ENCODE assay signal across 9 cellular contexts in the genomic region with DNA sequence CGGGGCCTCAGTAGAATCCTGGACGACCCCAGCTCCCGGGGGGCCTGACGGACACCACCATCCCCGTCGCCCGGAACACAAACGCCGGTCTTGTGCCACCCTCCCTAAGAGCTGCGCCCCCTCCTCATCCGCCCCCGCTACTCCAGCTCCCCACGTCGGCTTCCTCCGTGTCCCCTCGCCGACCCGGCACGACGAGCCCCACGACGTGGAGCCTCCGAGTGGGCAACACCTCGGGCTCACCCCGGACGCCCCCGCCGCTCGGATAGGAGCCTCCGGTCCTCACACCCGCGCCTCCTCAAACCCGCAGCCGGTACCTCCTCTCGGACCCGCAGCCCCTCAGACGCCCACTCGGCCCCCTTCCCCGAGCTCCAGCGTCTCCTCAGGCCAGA. TPM values are rescaled to one million over a fixed set of nuclear protein-coding genes. Genes with fewer than 3 reads are reported as not detected.
DNase-seq lines count a peak whose midpoint lies in the region; ATAC-seq, FAIRE-seq and TF ChIP-seq lines count a peak whose summit lies in the region.
"Had no signal": no experiment of that assay in that cellular context is flagged by ENCODE, and none has a peak within 500 bp of the region (broad histone marks: within the 10 kb centered on the region; RNA-seq: fewer than 3 reads in every experiment).

No MANE protein-coding gene starts in this region.

- intact Hi-C loops in endothelial cell of umbilical vein (cut with micrococcal nuclease): loop anchor here (1.0 to 10.0 kb wide), 3 partner anchors 30 to 848 kb away; partner anchors contain the start of genes ADPGK and CD276

- peak overlapping the region; percentile 67 for H3K4me3 ChIP-seq in BE2C (ENCODE audit: low read depth, low read length)
- H3K4me3 ChIP-seq in HAP-1: peak overlapping the region; percentile 71
- H3K4me3 ChIP-seq in endothelial cell of umbilical vein (replicated peaks in 1 of 3; ENCODE audit: insufficient read depth in 1 of 3, low read depth in 1 of 3, low read length in 3 of 3): peak overlapping the region; percentile 33 to 99 (median 67)

- H3K27ac ChIP-seq in endothelial cell of umbilical vein (ENCODE audit: insufficient read depth, low read depth, low read length): peak overlapping the region; percentile 35

- POLR2A ChIA-PET in endothelial cell of umbilical vein (lab: Charles Lee): no interaction called here

- H3K9me3 Mint-ChIP-seq in T-helper 1 cell treated with Interleukin-12 subunit alpha and Interleukin-12 subunit beta and Interleukin-4 antibody, amounts not matched to agents 30 μg/mL and 1 μg/mL, for 36 hours: no peaks in the 10 kb centered on the region
- no peaks in the 10 kb centered on the region for H3K9me3 Mint-ChIP-seq in neural crest cell

- dilution Hi-C loops in endothelial cell of umbilical vein (cut with MboI; ENCODE audit: extremely low pct_ligation_motif_present, low sequenced_read_pairs): no loop called here

- no peak for TF ChIP-seq POLR2A in endothelial cell of umbilical vein (IDR thresholded peaks at IDR 0.05; ENCODE audit: low read depth, low read length)

- peaks cover 44% of the 10 kb centered on the region for H3K4me1 Mint-ChIP-seq in T-helper 1 cell treated with Interleukin-12 subunit alpha and Interleukin-12 subunit beta and Interleukin-4 antibody, amounts not matched to agents 30 μg/mL and 1 μg/mL, for 36 hours (ENCODE audit: low read depth)
- peaks cover 48% of the 10 kb centered on the region for H3K4me1 Mint-ChIP-seq in neural crest cell

- H3K4me1 ChIP-seq in BE2C (peaks cover 7% of the 10 kb centered on the region), HAP-1 (peaks cover 49% of the 10 kb centered on the region), endothelial cell of umbilical vein (ENCODE audit: control insufficient read depth, extremely low read depth, insufficient read depth, low read length) (peaks cover 31% of the 10 kb centered on the region)

- H3K27me3 ChIP-seq in BE2C: no peaks in the 10 kb centered on the region
- peaks cover 6% of the 10 kb centered on the region for H3K27me3 ChIP-seq in HAP-1 (ENCODE audit: low read depth)
- peaks cover 0 to 7% of the 10 kb centered on the region in 2 experiments for H3K27me3 ChIP-seq in endothelial cell of umbilical vein (ENCODE audit: control insufficient read depth in 2 of 2, insufficient read depth in 2 of 2, low read length in 2 of 2)

- CTCF ChIA-PET in endothelial cell of umbilical vein (lab: Charles Lee): interaction anchor here (1.0 to 10.0 kb wide), 6 partner anchors 15 to 70 kb away, joined by 3 to 294 read pairs (median 8); no protein-coding TSS in a partner anchor

- no peaks in the 10 kb centered on the region for H3K9me1 ChIP-seq in endothelial cell of umbilical vein (replicated peaks; ENCODE audit: control insufficient read depth, extremely low read depth, insufficient read depth, low read length)

- no peak for FAIRE-seq in endothelial cell of umbilical vein (lab: Jason Lieb, UNC)
- FAIRE-seq: islet of Langerhans had no signal

- H3K4me2 ChIP-seq in endothelial cell of umbilical vein (ENCODE audit: insufficient read depth, low read length): peak overlapping the region; percentile 88

- ATAC-seq in GM19035 (IDR thresholded peaks at IDR 0.05; ENCODE audit: unreplicated experiment): no peak

- BruUV-seq in endothelial cell of umbilical vein (replicated peaks; lab: Mats Ljungman, UMichigan): no TSS peak

- peaks cover 18% of the 10 kb centered on the region for H3K27me3 Mint-ChIP-seq in T-helper 1 cell treated with Interleukin-12 subunit alpha and Interleukin-12 subunit beta and Interleukin-4 antibody, amounts not matched to agents 30 μg/mL and 1 μg/mL, for 36 hours (ENCODE audit: low read depth)
- H3K27me3 Mint-ChIP-seq in neural crest cell (ENCODE audit: low read depth): peaks cover 14% of the 10 kb centered on the region

- TF ChIP-seq CTCF in BE2C (IDR thresholded peaks at IDR 0.05; ENCODE audit: low read depth, low read length): no peak
- no peak for TF ChIP-seq CTCF in endothelial cell of umbilical vein (IDR thresholded peaks at IDR 0.05; ENCODE audit: extremely low read depth in 1 of 2, insufficient read depth in 1 of 2, low read depth in 1 of 2, low read length in 2 of 2)
- TF ChIP-seq CTCF in neural crest cell (conservative IDR thresholded peaks at IDR 0.05): no peak

- H3K27ac Mint-ChIP-seq in T-helper 1 cell treated with Interleukin-12 subunit alpha and Interleukin-12 subunit beta and Interleukin-4 antibody, amounts not matched to agents 30 μg/mL and 1 μg/mL, for 36 hours: peak overlapping the region; percentile 62
- peak overlapping the region; percentile 45 for H3K27ac Mint-ChIP-seq in neural crest cell (ENCODE audit: unreplicated experiment)

- peak overlapping the region; percentile 88 for H3K4me3 Mint-ChIP-seq in T-helper 1 cell treated with Interleukin-12 subunit alpha and Interleukin-12 subunit beta and Interleukin-4 antibody, amounts not matched to agents 30 μg/mL and 1 μg/mL, for 36 hours
- H3K4me3 Mint-ChIP-seq in neural crest cell: peak overlapping the region; percentile 96

- H3K9ac ChIP-seq in endothelial cell of umbilical vein (replicated peaks; ENCODE audit: extremely low read depth, insufficient read depth, low read length): peak overlapping the region; percentile 80

- no peaks in the 10 kb centered on the region for H3K36me3 ChIP-seq in BE2C
- no peaks in the 10 kb centered on the region for H3K36me3 ChIP-seq in HAP-1 (replicated peaks)
- no peaks in the 10 kb centered on the region for H3K36me3 ChIP-seq in endothelial cell of umbilical vein (ENCODE audit: control insufficient read depth in 2 of 2, extremely low read depth in 1 of 2, insufficient read depth in 2 of 2, low read length in 2 of 2)

- in situ Hi-C loops in HAP-1 (cut with MboI; ENCODE audit: low sequenced_read_pairs): no loop called here

- peak overlapping the region; percentile 52 for H2AFZ ChIP-seq in endothelial cell of umbilical vein (ENCODE audit: low read depth, low read length)

- H3K36me3 Mint-ChIP-seq in T-helper 1 cell treated with Interleukin-12 subunit alpha and Interleukin-12 subunit beta and Interleukin-4 antibody, amounts not matched to agents 30 μg/mL and 1 μg/mL, for 36 hours (ENCODE audit: low read depth): peaks cover 3% of the 10 kb centered on the region
- no peaks in the 10 kb centered on the region for H3K36me3 Mint-ChIP-seq in neural crest cell (ENCODE audit: low read depth)

- DNase-seq in BE2C (peak; percentile 26), HAP-1 (ENCODE audit: low spot score in 2 of 2) (peak in 1 of 2 experiments; percentile 48), endothelial cell of umbilical vein (ENCODE audit: low read depth, low spot score) (no peak), neural crest cell (ENCODE audit: low read depth, low spot score) (peak; percentile 23), pons (ENCODE audit: low spot score) (no peak), SKM-1 treated with dmso at 0.1 percent for 144 hours (lab: John Stamatoyannopoulos, UW; ENCODE audit: unreplicated experiment) (no peak)

- H4K20me1 ChIP-seq in endothelial cell of umbilical vein (replicated peaks; ENCODE audit: control insufficient read depth, extremely low read depth, insufficient read depth, low read length): peaks cover 14% of the 10 kb centered on the region

- peaks cover 49% of the 10 kb centered on the region for H3K79me2 ChIP-seq in endothelial cell of umbilical vein (ENCODE audit: control insufficient read depth, insufficient read depth, low read length)

- H3K9me3 ChIP-seq in BE2C: no peaks in the 10 kb centered on the region
- no peaks in the 10 kb centered on the region for H3K9me3 ChIP-seq in HAP-1
- no peaks in the 10 kb centered on the region for H3K9me3 ChIP-seq in endothelial cell of umbilical vein (replicated peaks; ENCODE audit: control insufficient read depth, insufficient read depth, low read length)

TF ChIP-seq in endothelial cell of umbilical vein, 7 proteins besides CTCF, POLR2A, EP300 and RAD21:
- no peak for TF ChIP-seq EZH2 (IDR thresholded peaks at IDR 0.05; ENCODE audit: borderline replicate concordance, low read depth, low read length, severe bottlenecking)
- no peak for TF ChIP-seq JUN (IDR thresholded peaks at IDR 0.05; ENCODE audit: borderline replicate concordance, insufficient read depth, insufficient read length, low read depth)
- TF ChIP-seq GATA2 (IDR thresholded peaks at IDR 0.05; ENCODE audit: insufficient read depth, insufficient read length, low read depth, low read length): no peak
- TF ChIP-seq, protein P1, sequence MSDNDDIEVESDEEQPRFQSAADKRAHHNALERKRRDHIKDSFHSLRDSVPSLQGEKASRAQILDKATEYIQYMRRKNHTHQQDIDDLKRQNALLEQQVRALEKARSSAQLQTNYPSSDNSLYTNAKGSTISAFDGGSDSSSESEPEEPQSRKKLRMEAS (IDR thresholded peaks at IDR 0.05; ENCODE audit: insufficient read depth, insufficient read length): no peak

RNA-seq across cellular contexts. Expression of gene NPTN, which starts 0.5 kb away (rescaled TPM):
- 104 TPM for polyA plus RNA-seq in BE2C (2012; ENCODE audit: insufficient read depth, insufficient read length, low read depth)
- 71.5 and 77.4 TPM in 2 replicates for total RNA-seq in endothelial cell of umbilical vein
- polyA plus RNA-seq in endothelial cell of umbilical vein: 67.0 and 81.3 TPM in 2 replicates
- 87.4 and 97.5 TPM in 2 replicates for polyA plus RNA-seq in endothelial cell of umbilical vein (2011; cell fraction: cytosol; rRNA removed)
- 129 and 150 TPM in 2 replicates for polyA plus RNA-seq in endothelial cell of umbilical vein (2011; cell fraction: nucleus; rRNA removed)
- polyA plus RNA-seq in endothelial cell of umbilical vein (2012): 82.3 and 83.8 TPM in 2 replicates
- polyA minus RNA-seq in endothelial cell of umbilical vein: 82.8 and 106 TPM in 2 replicates
- 20.3 TPM for polyA minus RNA-seq in endothelial cell of umbilical vein (2011; cell fraction: cytosol; rRNA and poly(A)+ RNA removed)
- polyA minus RNA-seq in endothelial cell of umbilical vein (2011; cell fraction: nucleus; rRNA and poly(A)+ RNA removed): 78.6 and 87.9 TPM in 2 replicates
- total RNA-seq in neural crest cell: 51.0 and 54.9 TPM in 2 replicates

RNA-seq across cellular contexts. Expression of gene CD276, which starts 51.5 kb away (rescaled TPM):
- polyA plus RNA-seq in BE2C (2012; ENCODE audit: insufficient read depth, insufficient read length, low read depth): 268 TPM
- total RNA-seq in endothelial cell of umbilical vein (85.6 and 85.7 TPM in 2 replicates), neural crest cell (184 and 199 TPM in 2 replicates)
- 73.6 and 85.4 TPM in 2 replicates for polyA plus RNA-seq in endothelial cell of umbilical vein
- polyA plus RNA-seq in endothelial cell of umbilical vein (2011; cell fraction: cytosol; rRNA removed): 59.3 and 62.7 TPM in 2 replicates
- polyA plus RNA-seq in endothelial cell of umbilical vein (2011; cell fraction: nucleus; rRNA removed): 57.8 and 59.7 TPM in 2 replicates
- 122 and 135 TPM in 2 replicates for polyA plus RNA-seq in endothelial cell of umbilical vein (2012)
- polyA minus RNA-seq in endothelial cell of umbilical vein: 84.0 and 87.7 TPM in 2 replicates
- 47.2 TPM for polyA minus RNA-seq in endothelial cell of umbilical vein (2011; cell fraction: cytosol; rRNA and poly(A)+ RNA removed)
- 19.2 and 25.1 TPM in 2 replicates for polyA minus RNA-seq in endothelial cell of umbilical vein (2011; cell fraction: nucleus; rRNA and poly(A)+ RNA removed)

Comparison
In these comparisons a context has a peak if more than half of its experiments do, and no peak if none do; other contexts are left out.
1. DNase-seq: peak in BE2C (single experiment) and neural crest cell (single experiment); none in endothelial cell of umbilical vein (single experiment), pons (single experiment) and SKM-1 treated with dmso at 0.1 percent for 144 hours (single experiment).
2. Peak in every context shown above with its lines, with median percentiles within 50 percentile points of each other: H3K4me3 ChIP-seq.